ENCODE assay signal across 8 cellular contexts in the genomic region with DNA sequence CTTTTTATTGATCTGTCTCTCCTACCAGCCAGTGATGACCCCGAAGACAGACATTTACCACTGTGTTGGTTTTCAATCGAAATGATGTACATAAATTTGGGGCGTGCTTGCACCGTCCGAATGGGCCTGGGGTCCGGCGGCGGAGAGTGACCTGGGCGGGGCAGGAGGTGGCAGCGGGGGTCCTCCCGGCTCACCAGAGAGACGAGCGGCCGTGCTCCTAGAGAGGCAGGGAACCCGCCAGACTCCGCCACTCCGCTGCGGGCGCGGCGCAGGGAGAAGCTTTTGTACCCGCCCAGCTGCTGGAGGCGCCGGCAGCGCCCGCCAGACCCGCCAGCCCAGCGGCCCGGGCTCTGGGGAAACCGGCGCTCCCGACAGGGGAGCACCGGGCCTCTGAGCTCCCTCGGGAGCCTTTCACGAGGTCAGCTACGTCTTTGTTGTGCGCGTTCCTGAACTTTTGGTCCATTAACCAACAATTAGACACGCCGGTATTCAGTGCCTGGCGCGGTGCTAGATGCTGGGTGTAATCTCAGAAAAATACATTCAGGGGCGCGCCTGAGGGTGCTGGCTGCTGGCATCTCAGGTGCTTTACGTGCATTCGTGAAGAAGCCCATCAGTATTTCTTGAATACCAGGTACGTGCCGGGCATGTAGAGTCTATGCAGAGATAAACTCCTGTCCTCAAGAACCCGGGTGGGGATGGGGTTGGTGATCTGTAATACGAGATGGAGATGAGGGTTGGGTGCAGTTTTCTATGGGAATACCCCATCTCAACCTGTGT. TPM values are rescaled to one million over a fixed set of nuclear protein-coding genes. Genes with fewer than 3 reads are reported as not detected.
DNase-seq lines count a peak whose midpoint lies in the region; ATAC-seq and TF ChIP-seq lines count a peak whose summit lies in the region.

A gene with protein sequence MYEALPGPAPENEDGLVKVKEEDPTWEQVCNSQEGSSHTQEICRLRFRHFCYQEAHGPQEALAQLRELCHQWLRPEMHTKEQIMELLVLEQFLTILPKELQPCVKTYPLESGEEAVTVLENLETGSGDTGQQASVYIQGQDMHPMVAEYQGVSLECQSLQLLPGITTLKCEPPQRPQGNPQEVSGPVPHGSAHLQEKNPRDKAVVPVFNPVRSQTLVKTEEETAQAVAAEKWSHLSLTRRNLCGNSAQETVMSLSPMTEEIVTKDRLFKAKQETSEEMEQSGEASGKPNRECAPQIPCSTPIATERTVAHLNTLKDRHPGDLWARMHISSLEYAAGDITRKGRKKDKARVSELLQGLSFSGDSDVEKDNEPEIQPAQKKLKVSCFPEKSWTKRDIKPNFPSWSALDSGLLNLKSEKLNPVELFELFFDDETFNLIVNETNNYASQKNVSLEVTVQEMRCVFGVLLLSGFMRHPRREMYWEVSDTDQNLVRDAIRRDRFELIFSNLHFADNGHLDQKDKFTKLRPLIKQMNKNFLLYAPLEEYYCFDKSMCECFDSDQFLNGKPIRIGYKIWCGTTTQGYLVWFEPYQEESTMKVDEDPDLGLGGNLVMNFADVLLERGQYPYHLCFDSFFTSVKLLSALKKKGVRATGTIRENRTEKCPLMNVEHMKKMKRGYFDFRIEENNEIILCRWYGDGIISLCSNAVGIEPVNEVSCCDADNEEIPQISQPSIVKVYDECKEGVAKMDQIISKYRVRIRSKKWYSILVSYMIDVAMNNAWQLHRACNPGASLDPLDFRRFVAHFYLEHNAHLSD (plus strand): TSS at position 285 of the 777 bp plus-strand sequence. CDS start 2,242 bp downstream, outside the sequence.

- TF ChIP-seq CTCF in HFF-Myc (IDR thresholded peaks at IDR 0.05; ENCODE audit: low read depth, low read length, missing control alignments) (no peak), SU-DHL-6 (IDR thresholded peaks at IDR 0.05; ENCODE audit: insufficient read depth, low read length, poor library complexity, severe bottlenecking) (no peak), prostate gland (IDR thresholded peaks at IDR 0.05) (no peak)

- TF ChIP-seq POLR2A in GM10847 (IDR thresholded peaks at IDR 0.05; ENCODE audit: extremely low read depth, insufficient read length): peak; percentile 46
- TF ChIP-seq POLR2A in prostate gland (IDR thresholded peaks at IDR 0.05): no peak

- H3K9ac ChIP-seq in SU-DHL-6 (ENCODE audit: low read length): peak within 1 kb of the TSS; percentile 61

- H3K9me3 ChIP-seq in SU-DHL-6 (ENCODE audit: insufficient read depth, low read length): no peaks in the 10 kb centered on the region
- no peaks in the 10 kb centered on the region for H3K9me3 ChIP-seq in right cardiac atrium (ENCODE audit: control insufficient read depth, low read length)
- no peaks in the 10 kb centered on the region for H3K9me3 ChIP-seq in prostate gland

- intact Hi-C loops in right cardiac atrium (cut with DNase I): loop anchor here in 1 of 4 donors (5.0 kb wide), 1 partner anchor 76 kb away; no protein-coding TSS in a partner anchor
- intact Hi-C loops in prostate gland (cut with DNase I): no loop called here

- H3K4me3 ChIP-seq in HFF-Myc (replicated peaks; ENCODE audit: low read depth, low read length): peak within 1 kb of the TSS; percentile 75
- peak within 1 kb of the TSS; percentile 64 for H3K4me3 ChIP-seq in SU-DHL-6 (ENCODE audit: insufficient read depth, low read length, poor library complexity, severe bottlenecking)
- H3K4me3 ChIP-seq in right cardiac atrium (ENCODE audit: low read length): peak within 1 kb of the TSS; percentile 97
- H3K4me3 ChIP-seq in prostate gland: peak within 1 kb of the TSS; percentile 39 to 54

- no peaks in the 10 kb centered on the region for H3K36me3 ChIP-seq in SU-DHL-6 (ENCODE audit: low read length)
- no peaks in the 10 kb centered on the region for H3K36me3 ChIP-seq in prostate gland

- H4K20me1 ChIP-seq in SU-DHL-6 (ENCODE audit: low read depth, low read length): no peaks in the 10 kb centered on the region

- H3K4me1 ChIP-seq in right cardiac atrium (ENCODE audit: control insufficient read depth, insufficient read depth, low read length) (no peaks in the 10 kb centered on the region), prostate gland (replicated peaks) (no peaks in the 10 kb centered on the region)

- no peak within 1 kb of the TSS for H3K27ac ChIP-seq in SU-DHL-6 (ENCODE audit: low read depth, low read length)
- H3K27ac ChIP-seq in right cardiac atrium (ENCODE audit: low read length): no peak within 1 kb of the TSS
- peak within 1 kb of the TSS; percentile 18 to 43 for H3K27ac ChIP-seq in prostate gland

- peak within 1 kb of the TSS; percentile 81 for H2AFZ ChIP-seq in SU-DHL-6 (ENCODE audit: low read depth, low read length, severe bottlenecking)

- under 1% methylated on average over 50 of the region's 50 CpGs for WGBS in right cardiac atrium
- whole genome bisulfite sequencing in prostate gland: under 1% methylated on average over 50 of the region's 50 CpGs

- no peaks in the 10 kb centered on the region for H3F3A ChIP-seq in SU-DHL-6 (ENCODE audit: insufficient read depth)

- H3K9me2 ChIP-seq in SU-DHL-6 (replicated peaks; ENCODE audit: insufficient read depth, low read length): no peaks in the 10 kb centered on the region

- DNase-seq in HFF-Myc (ENCODE audit: extremely low read depth, low read depth) (no peak), NCI-H1048 (lab: John Stamatoyannopoulos, UW) (peak; percentile 52), anterior cingulate cortex (lab: John Stamatoyannopoulos, UW) (peak in 56 of 58 donors; percentile 5 to 75 (median 44)), right cardiac atrium (peak; percentile 88 to 94 (median 94)), prostate gland (ENCODE audit: low spot score) (peak; percentile 39)

- H3K4me2 ChIP-seq in SU-DHL-6 (ENCODE audit: low read depth, low read length, poor library complexity, severe bottlenecking): peak within 1 kb of the TSS; percentile 87

- no peaks in the 10 kb centered on the region for H3K27me3 ChIP-seq in SU-DHL-6 (ENCODE audit: low read length)
- no peaks in the 10 kb centered on the region for H3K27me3 ChIP-seq in right cardiac atrium (ENCODE audit: control insufficient read depth, insufficient read depth)
- no peaks in the 10 kb centered on the region for H3K27me3 ChIP-seq in prostate gland (replicated peaks; ENCODE audit: insufficient read depth)

- peak; percentile 97 to 98 for ATAC-seq in right cardiac atrium
- no peak for ATAC-seq in HG03469 (IDR thresholded peaks at IDR 0.05; ENCODE audit: unreplicated experiment)

- no peaks in the 10 kb centered on the region for H3K79me2 ChIP-seq in SU-DHL-6 (ENCODE audit: insufficient read depth, low read length)

RNA-seq across cellular contexts. Expression of the gene that starts here (rescaled TPM):
- total RNA-seq in right cardiac atrium: 1 to 10 TPM; 3.0 to 3.6 (median 3.2) TPM
- polyA plus RNA-seq in right cardiac atrium: 2.3 TPM
- 1 to 10 TPM; 4.2 to 4.6 TPM for total RNA-seq in prostate gland

Comparison
In these comparisons a context has a peak if more than half of its experiments do, and no peak if none do; other contexts are left out.
1. H3K4me3 ChIP-seq: peak in every context shown above with its lines; median percentile 97 in right cardiac atrium; 75 in HFF-Myc; 64 in SU-DHL-6; 46 in prostate gland.
2. H3K27ac ChIP-seq: peak in prostate gland (2 of 2); none in SU-DHL-6 (single experiment) and right cardiac atrium (single experiment).